27 cellular contexts compared by ENCODE assay signal in genomic region chr6:153392156-153392555, GRCh38.
DNase-seq lines count a peak whose midpoint lies in the region; ATAC-seq, FAIRE-seq and TF ChIP-seq lines count a peak whose summit lies in the region.
"Had no signal": no experiment of that assay in that cellular context is flagged by ENCODE, and none has a peak within 500 bp of the region (broad histone marks: within the 10 kb centered on the region; RNA-seq: fewer than 3 reads in every experiment).

No MANE protein-coding gene starts in this region.

- POLR2A ChIA-PET in K562 (lab: Yijun Ruan, JAX) = no interaction called here

- no peak overlapping the region for H3K18ac ChIP-seq in mesenchymal stem cell (ENCODE audit: low read depth in 1 of 2, low read length in 2 of 2)

- DNase-seq in MM.1S (peak; percentile 33), K562 (ENCODE audit: extremely low read depth in 1 of 4, low spot score in 3 of 4) (no peak), mesenchymal stem cell (peak; percentile 35), NCI-H446 treated with DMSO at 0.1 percent for 48 hours (lab: John Stamatoyannopoulos, UW) (no peak), ureter (ENCODE audit: low spot score) (no peak)
- DNase-seq: activated CD8-positive, alpha-beta T cell treated with anti-CD3 and anti-CD28 coated beads for 36 hours; activated naive CD4-positive, alpha-beta T cell treated with anti-CD3 and anti-CD28 coated beads for 36 hours; activated T-cell treated with anti-CD3 and anti-CD28 coated beads, Interleukin-2, amount 50 U/mL, for 1 hour; AML-193; EL; foreskin fibroblast; naive thymus-derived CD8-positive, alpha-beta T cell; NCI-H187 treated with DMSO at 0.1 percent for 48 hours; NCI-H345; Right ventricle myocardium superior; stomach; trophoblast cell had no signal

- no peak overlapping the region for H3K14ac ChIP-seq in mesenchymal stem cell (ENCODE audit: low read length in 2 of 2)

- no peaks in the 10 kb centered on the region for H3K79me1 ChIP-seq in mesenchymal stem cell (replicated peaks; ENCODE audit: low read length, poor library complexity, severe bottlenecking)

- H3K4me1 ChIP-seq in MM.1S (ENCODE audit: low read length) (no peaks in the 10 kb centered on the region), K562 (replicated peaks in 1 of 2; ENCODE audit: control insufficient read depth in 2 of 2, insufficient read depth in 2 of 2, low read length in 2 of 2) (no peaks in the 10 kb centered on the region), mesenchymal stem cell (ENCODE audit: control insufficient read depth, insufficient read depth, low read depth, low read length) (no peaks in the 10 kb centered on the region)
- H3K4me1 ChIP-seq: ascending aorta, stomach had no signal

- H3K9me1 ChIP-seq in K562 (ENCODE audit: control insufficient read depth, insufficient read depth, low read length) = no peaks in the 10 kb centered on the region

- FAIRE-seq in K562 (lab: Jason Lieb, UNC) = peak; percentile 40
- FAIRE-seq: colon, GM19239, islet of Langerhans had no signal

- no peak overlapping the region for H2BK12ac ChIP-seq in mesenchymal stem cell (ENCODE audit: low read length in 2 of 2)

- no peak overlapping the region for H2BK5ac ChIP-seq in mesenchymal stem cell (ENCODE audit: low read depth, low read length, poor library complexity, severe bottlenecking)

- TF ChIP-seq EP300 in K562 (IDR thresholded peaks at IDR 0.05; ENCODE audit: low read length) = no peak

- H3K9me2 ChIP-seq in MM.1S (replicated peaks; ENCODE audit: insufficient read depth, low read length) = no peaks in the 10 kb centered on the region

- TF ChIP-seq RAD21 in K562 (CRISPR knock-in tag; conservative IDR thresholded peaks at IDR 0.05 in 1 of 2, IDR thresholded peaks at IDR 0.05 in 1 of 2) = no peak

- no peak overlapping the region for H3K4ac ChIP-seq in mesenchymal stem cell (ENCODE audit: low read depth in 1 of 2, low read length in 2 of 2)

- no peak for TF ChIP-seq POLR2A in K562 (conservative IDR thresholded peaks at IDR 0.05)

- H3K9me3 ChIP-seq in MM.1S (replicated peaks; ENCODE audit: insufficient read depth, low read length) = no peaks in the 10 kb centered on the region
- H3K9me3 ChIP-seq in K562 (replicated peaks; ENCODE audit: control insufficient read depth, insufficient read depth, low read depth, low read length) = no peaks in the 10 kb centered on the region; the same call in 1 of the 2 replicates
- no peaks in the 10 kb centered on the region for H3K9me3 ChIP-seq in mesenchymal stem cell (ENCODE audit: control insufficient read depth, low read length)
- H3K9me3 ChIP-seq: ascending aorta had no signal

- no peak overlapping the region for H3K23ac ChIP-seq in mesenchymal stem cell (ENCODE audit: low read length in 2 of 2)

- H3K4me2 ChIP-seq in MM.1S (ENCODE audit: low read depth, low read length) = no peak overlapping the region
- H3K4me2 ChIP-seq in K562 (ENCODE audit: insufficient read depth, low read length) = no peak overlapping the region
- no peak overlapping the region for H3K4me2 ChIP-seq in mesenchymal stem cell (ENCODE audit: low read length, poor library complexity, severe bottlenecking)
- H3K4me2 ChIP-seq: hepatocyte had no signal

- H4K20me1 ChIP-seq in MM.1S (ENCODE audit: insufficient read depth, low read length) (no peaks in the 10 kb centered on the region), K562 (replicated peaks; ENCODE audit: control insufficient read depth, insufficient read depth, low read length) (no peaks in the 10 kb centered on the region)

- CTCF ChIA-PET in K562 (lab: Yijun Ruan, JAX; ENCODE audit: low intra/inter-chr PET ratio) = no interaction called here

- in situ Hi-C loops in K562 (cut with MboI) = no loop called here

- H3K79me2 ChIP-seq in MM.1S (ENCODE audit: low read length) = no peaks in the 10 kb centered on the region
- no peaks in the 10 kb centered on the region for H3K79me2 ChIP-seq in K562 (ENCODE audit: control insufficient read depth, insufficient read depth, low read length)
- H3K79me2 ChIP-seq: hepatocyte had no signal

- H3K4me3 ChIP-seq in MM.1S (ENCODE audit: low read length) (no peak overlapping the region), K562 (no peak overlapping the region), mesenchymal stem cell (ENCODE audit: insufficient read depth in 1 of 2, low read depth in 1 of 2, low read length in 2 of 2) (no peak overlapping the region)
- H3K4me3 ChIP-seq: ascending aorta, hepatocyte, stomach had no signal

- no peak overlapping the region for H2AK5ac ChIP-seq in mesenchymal stem cell (ENCODE audit: low read length, severe bottlenecking)

- no peaks in the 10 kb centered on the region for H3K27me3 ChIP-seq in MM.1S (replicated peaks; ENCODE audit: insufficient read depth, low read length)
- no peaks in the 10 kb centered on the region for H3K27me3 ChIP-seq in K562 (ENCODE audit: control insufficient read depth in 2 of 2, insufficient read depth in 2 of 2, low read length in 2 of 2)
- no peaks in the 10 kb centered on the region for H3K27me3 ChIP-seq in mesenchymal stem cell (ENCODE audit: control insufficient read depth in 1 of 2, insufficient read depth in 1 of 2, low read length in 2 of 2)
- H3K27me3 ChIP-seq: ascending aorta, hepatocyte, stomach had no signal

- ATAC-seq in GM18520 (IDR thresholded peaks at IDR 0.05; ENCODE audit: unreplicated experiment) (peak; percentile 45), K562 (no peak), GM18873 (IDR thresholded peaks at IDR 0.05; ENCODE audit: low FRiP score, unreplicated experiment) (no peak), HG02852 (IDR thresholded peaks at IDR 0.05; ENCODE audit: unreplicated experiment) (no peak)
- ATAC-seq: activated CD8-positive, alpha-beta T cell treated with anti-CD3 and anti-CD28 coated beads for 36 hours; naive thymus-derived CD8-positive, alpha-beta T cell; WTC11 had no signal

- H3K27ac ChIP-seq in MM.1S (ENCODE audit: low read length) (no peak overlapping the region), K562 (ENCODE audit: extremely low read depth, low read depth, low read length) (no peak overlapping the region), mesenchymal stem cell (ENCODE audit: low read length, poor library complexity, severe bottlenecking) (no peak overlapping the region)
- H3K27ac ChIP-seq: ascending aorta, hepatocyte, HL-60, stomach had no signal

- no peak overlapping the region for H4K8ac ChIP-seq in mesenchymal stem cell (ENCODE audit: low read length)

- H3K9ac ChIP-seq in MM.1S (ENCODE audit: low read length) (no peak overlapping the region), K562 (ENCODE audit: insufficient read depth in 1 of 2, low read depth in 2 of 2, low read length in 2 of 2) (no peak overlapping the region), mesenchymal stem cell (ENCODE audit: low read length) (no peak overlapping the region)

- 0% methylated on average over 4 of the region's 4 CpGs for WGBS in K562 (ENCODE audit: insufficient coverage, low coverage, missing lambda C conversion rate)
- WGBS in mesenchymal stem cell = 69% methylated on average over 4 of the region's 4 CpGs

- H2BK120ac ChIP-seq in mesenchymal stem cell (ENCODE audit: low read depth, low read length) = no peak overlapping the region

- H4K91ac ChIP-seq in mesenchymal stem cell (ENCODE audit: low read length) = no peak overlapping the region

- BruUV-seq in K562 (replicated peaks; lab: Mats Ljungman, UMichigan) = no TSS peak

- H2AFZ ChIP-seq in MM.1S (ENCODE audit: low read length) (no peak overlapping the region), K562 (ENCODE audit: low read depth, low read length) (no peak overlapping the region), mesenchymal stem cell (ENCODE audit: low read depth, low read length) (no peak overlapping the region)
- H2AFZ ChIP-seq: hepatocyte had no signal

- H3F3A ChIP-seq in MM.1S (ENCODE audit: insufficient read depth, low read length) = no peaks in the 10 kb centered on the region

- intact Hi-C loops in K562 (cut with micrococcal nuclease) = no loop called here

- no peaks in the 10 kb centered on the region for H3K36me3 ChIP-seq in MM.1S (replicated peaks; ENCODE audit: insufficient read depth, low read length)
- H3K36me3 ChIP-seq in K562 (ENCODE audit: control insufficient read depth, insufficient read depth, low read length) = no peaks in the 10 kb centered on the region
- H3K36me3 ChIP-seq in mesenchymal stem cell (ENCODE audit: control insufficient read depth in 1 of 2, insufficient read depth in 2 of 2, low read depth in 1 of 2, low read length in 2 of 2) = no peaks in the 10 kb centered on the region
- H3K36me3 ChIP-seq: ascending aorta, stomach had no signal

- no peak overlapping the region for H2BK15ac ChIP-seq in mesenchymal stem cell (ENCODE audit: low read depth, poor library complexity, severe bottlenecking)

- TF ChIP-seq CTCF in MM.1S (IDR thresholded peaks at IDR 0.05; ENCODE audit: low read length) (no peak), K562 (IDR thresholded peaks at IDR 0.05 in 2 of 3, conservative IDR thresholded peaks at IDR 0.05 in 1 of 3; ENCODE audit: insufficient read depth in 2 of 3, low read depth in 1 of 3, low read length in 3 of 3) (no peak)

TF ChIP-seq in K562, 482 proteins besides CTCF, POLR2A, EP300 and RAD21 (continues in another document):
- TF ChIP-seq GATA2 (CRISPR knock-in tag; IDR thresholded peaks at IDR 0.05) = no peak
- no peak for TF ChIP-seq REST (CRISPR knock-in tag; IDR thresholded peaks at IDR 0.05; ENCODE audit: low read depth)
- no peak for TF ChIP-seq XRCC4 (IDR thresholded peaks at IDR 0.05; ENCODE audit: extremely low read depth, insufficient read depth, insufficient read length)

Comparison
In these comparisons a context has a peak if more than half of its experiments do, and no peak if none do; other contexts are left out.
1. DNase-seq: peak in MM.1S (single experiment) and mesenchymal stem cell (single experiment); none in K562 (0 of 4), NCI-H446 treated with DMSO at 0.1 percent for 48 hours (single experiment) and ureter (single experiment).